Comparison of ENCODE assay signal across 25 cellular contexts in genomic region chr1:245915851-245916250, GRCh38.
"Had no signal": no experiment of that assay in that cellular context is flagged by ENCODE, and none has a peak within 500 bp of the region (broad histone marks: within the 10 kb centered on the region; RNA-seq: fewer than 3 reads in every experiment).

No MANE protein-coding gene starts in this region.

- ATAC-seq: activated CD4-positive, alpha-beta T cell treated with anti-CD3 and anti-CD28 coated beads for 36 hours; activated CD4-positive, CD25-positive, alpha-beta regulatory T cell treated with anti-CD3 and anti-CD28 coated beads, Interleukin-2, amount 50 U/mL, for 24 hours; activated CD8-positive, alpha-beta T cell treated with anti-CD3 and anti-CD28 coated beads, Interleukin-2, amount 10 ng/mL, durations not matched to agents 7 days and 5 days; activated naive CD4-positive, alpha-beta T cell treated with anti-CD3 and anti-CD28 coated beads, Interleukin-2, amount 50 U/mL, for 72 hours; body of pancreas; PC-3; WTC11 had no signal

- FAIRE-seq: astrocyte, colon had no signal

- DNase-seq: activated CD4-positive, alpha-beta T cell treated with anti-CD3 and anti-CD28 coated beads for 36 hours; activated CD4-positive, alpha-beta T cell treated with anti-CD3 and anti-CD28 coated beads, Interleukin-2, amount 10 ng/mL, durations not matched to agents 7 days and 5 days; activated CD4-positive, alpha-beta T cell treated with anti-CD3 and anti-CD28 coated beads, Interleukin-2, amount 50 U/mL, for 48 hours; activated CD8-positive, alpha-beta T cell treated with anti-CD3 and anti-CD28 coated beads, Interleukin-2, amount 10 ng/mL, durations not matched to agents 7 days and 5 days; activated gamma-delta T cell; activated naive CD4-positive, alpha-beta T cell treated with Interleukin-2 at 50 U/mL for 16 hours; activated T-cell treated with anti-CD3 and anti-CD28 coated beads, Interleukin-2, amount 50 U/mL, for 24 hours; adrenal gland; body of pancreas; NCI-H1105; NCI-H1417 treated with DMSO at 0.1 percent for 48 hours; NCI-H2029; NCI-H2227 treated with DMSO at 0.1 percent for 48 hours; NCI-H69; NK-92 treated with Interleukin-12 subunit alpha and Interleukin-12 subunit beta, amount 100 ng/mL, for 24 hours; PC-3; Peyer's patch; RPMI8226; SHP77 treated with DMSO at 0.1 percent for 48 hours; SK-N-SH had no signal
